In genomic region chr6:37050854-37051137, GRCh38 we compare ENCODE assay signal across 10 cellular contexts. TPM values are rescaled to one million over a fixed set of nuclear protein-coding genes. Genes with fewer than 3 reads are reported as not detected.
DNase-seq lines count a peak whose midpoint lies in the region; ATAC-seq, FAIRE-seq and TF ChIP-seq lines count a peak whose summit lies in the region.
"Had no signal": no experiment of that assay in that cellular context is flagged by ENCODE, and none has a peak within 500 bp of the region (broad histone marks: within the 10 kb centered on the region; RNA-seq: fewer than 3 reads in every experiment).

No MANE protein-coding gene starts in this region.

- 70% methylated on average over 3 of the region's 4 CpGs; no CpG with 5 or more reads in 1 of the 2 donors for WGBS in gastroesophageal sphincter (ENCODE audit: low coverage in 1 of 2), 2 donors

- no peaks in the 10 kb centered on the region for H3K36me3 ChIP-seq in gastroesophageal sphincter
- no peaks in the 10 kb centered on the region for H3K36me3 ChIP-seq in subcutaneous abdominal adipose tissue (ENCODE audit: control insufficient read depth in 5 of 5, insufficient read depth in 5 of 5, low read length in 5 of 5)
- H3K36me3 ChIP-seq: brain microvascular endothelial cell had no signal

- no peaks in the 10 kb centered on the region for H3K27me3 Mint-ChIP-seq in activated naive CD4-positive, alpha-beta T cell treated with anti-CD3 and anti-CD28 coated beads, Interleukin-2, amount 50 U/mL, for 24 hours
- no peaks in the 10 kb centered on the region for H3K27me3 Mint-ChIP-seq in activated CD4-positive, alpha-beta memory T cell treated with anti-CD3 and anti-CD28 coated beads for 36 hours

- no peak overlapping the region for H3K4me3 ChIP-seq in gastroesophageal sphincter
- peak overlapping the region in 1 of 5 donors; percentile 40 for H3K4me3 ChIP-seq in subcutaneous abdominal adipose tissue (ENCODE audit: low read depth in 1 of 5, low read length in 5 of 5)

- no peaks in the 10 kb centered on the region for H3K27me3 ChIP-seq in gastroesophageal sphincter
- no peaks in the 10 kb centered on the region for H3K27me3 ChIP-seq in subcutaneous abdominal adipose tissue (ENCODE audit: control insufficient read depth in 5 of 5, insufficient read depth in 4 of 5, low read length in 5 of 5)
- H3K27me3 ChIP-seq: brain microvascular endothelial cell had no signal

- no peak for ATAC-seq in gastroesophageal sphincter
- ATAC-seq in HG03432 (IDR thresholded peaks at IDR 0.05; ENCODE audit: unreplicated experiment), result no peak

- no peak for TF ChIP-seq EP300 in gastroesophageal sphincter (IDR thresholded peaks at IDR 0.05)

- TF ChIP-seq POLR2A in gastroesophageal sphincter (IDR thresholded peaks at IDR 0.05), result no peak
- no peak for TF ChIP-seq POLR2A in H54 (IDR thresholded peaks at IDR 0.05; ENCODE audit: low read depth, low read length)

- H3K4me1 Mint-ChIP-seq in activated naive CD4-positive, alpha-beta T cell treated with anti-CD3 and anti-CD28 coated beads, Interleukin-2, amount 50 U/mL, for 24 hours, result peaks cover 66% of the 10 kb centered on the region
- peaks cover 61% of the 10 kb centered on the region for H3K4me1 Mint-ChIP-seq in activated CD4-positive, alpha-beta memory T cell treated with anti-CD3 and anti-CD28 coated beads for 36 hours (ENCODE audit: low read depth)

- CTCF ChIA-PET in activated CD4-positive, alpha-beta memory T cell treated with anti-CD3 and anti-CD28 coated beads for 36 hours (lab: Charles Lee), result interaction anchor here (0.7 to 10.0 kb wide), 30 partner anchors 9 to 382 kb away, joined by 3 to 302 read pairs (median 4); partner anchors contain the start of genes C6orf89, CMTR1, PIM1 and TBC1D22B

- peak overlapping the region; percentile 99 for H3K27ac Mint-ChIP-seq in activated naive CD4-positive, alpha-beta T cell treated with anti-CD3 and anti-CD28 coated beads, Interleukin-2, amount 50 U/mL, for 24 hours
- H3K27ac Mint-ChIP-seq in activated CD4-positive, alpha-beta memory T cell treated with anti-CD3 and anti-CD28 coated beads for 36 hours, result peak overlapping the region; percentile 98

- TF ChIP-seq CTCF in gastroesophageal sphincter (IDR thresholded peaks at IDR 0.05), result no peak

- POLR2A ChIA-PET in activated CD4-positive, alpha-beta memory T cell treated with anti-CD3 and anti-CD28 coated beads for 36 hours (lab: Charles Lee), result interaction anchor here (0.7 to 7.9 kb wide), 10 partner anchors 17 to 282 kb away, joined by 3 to 166 read pairs (median 4); partner anchors contain the start of genes PIM1 and TBC1D22B

- no peaks in the 10 kb centered on the region for H3K9me3 Mint-ChIP-seq in activated naive CD4-positive, alpha-beta T cell treated with anti-CD3 and anti-CD28 coated beads, Interleukin-2, amount 50 U/mL, for 24 hours
- H3K9me3 Mint-ChIP-seq in activated CD4-positive, alpha-beta memory T cell treated with anti-CD3 and anti-CD28 coated beads for 36 hours, result peaks cover 2% of the 10 kb centered on the region

- no peaks in the 10 kb centered on the region for H3K9me3 ChIP-seq in gastroesophageal sphincter
- H3K9me3 ChIP-seq in subcutaneous abdominal adipose tissue (ENCODE audit: control insufficient read depth in 5 of 5, low read length in 5 of 5), result no peaks in the 10 kb centered on the region

- intact Hi-C loops in activated CD4-positive, alpha-beta memory T cell treated with anti-CD3 and anti-CD28 coated beads for 36 hours (cut with micrococcal nuclease), result loop anchor here (1.0 kb wide), 5 partner anchors 29 to 158 kb away; no protein-coding TSS in a partner anchor

- peaks cover 0 to 21% (median 11%) of the 10 kb centered on the region in 3 donors for H3K4me1 ChIP-seq in gastroesophageal sphincter
- peaks cover 12 to 36% (median 30%) of the 10 kb centered on the region in 5 donors for H3K4me1 ChIP-seq in subcutaneous abdominal adipose tissue (ENCODE audit: control insufficient read depth in 5 of 5, insufficient read depth in 5 of 5, low read length in 5 of 5)

- H3K9ac ChIP-seq in subcutaneous abdominal adipose tissue (ENCODE audit: low read length in 5 of 5), result peak overlapping the region in 1 of 5 donors; percentile 21

- no peak for DNase-seq in activated naive CD4-positive, alpha-beta T cell treated with anti-CD3 and anti-CD28 coated beads, Interleukin-2, amount 50 U/mL, for 16 hours
- DNase-seq in activated CD4-positive, alpha-beta memory T cell treated with anti-CD3 and anti-CD28 coated beads for 36 hours, result no peak
- no peak for DNase-seq in ecto neural progenitor cell (ENCODE audit: low spot score)
- DNase-seq in H54 (ENCODE audit: insufficient read length, low spot score), result no peak

- H3K27ac ChIP-seq in gastroesophageal sphincter (peak overlapping the region in 3 of 4 donors; percentile 39 to 56 (median 53)), subcutaneous abdominal adipose tissue (ENCODE audit: low read depth, low read length) (peak overlapping the region; percentile 46)
- H3K27ac ChIP-seq: brain microvascular endothelial cell had no signal

- H3K4me3 Mint-ChIP-seq in activated naive CD4-positive, alpha-beta T cell treated with anti-CD3 and anti-CD28 coated beads, Interleukin-2, amount 50 U/mL, for 24 hours, result peak overlapping the region; percentile 83
- H3K4me3 Mint-ChIP-seq in activated CD4-positive, alpha-beta memory T cell treated with anti-CD3 and anti-CD28 coated beads for 36 hours, result peak overlapping the region; percentile 85

- no peaks in the 10 kb centered on the region for H3K36me3 Mint-ChIP-seq in activated naive CD4-positive, alpha-beta T cell treated with anti-CD3 and anti-CD28 coated beads, Interleukin-2, amount 50 U/mL, for 24 hours
- H3K36me3 Mint-ChIP-seq in activated CD4-positive, alpha-beta memory T cell treated with anti-CD3 and anti-CD28 coated beads for 36 hours, result peaks cover 10% of the 10 kb centered on the region

- FAIRE-seq in H54 (lab: Jason Lieb, UNC), result no peak

RNA-seq across cellular contexts. Expression of gene FGD2, which starts 45.3 kb away (rescaled TPM):
- under 1 TPM; 0.48 to 0.52 TPM for total RNA-seq in activated CD4-positive, alpha-beta memory T cell treated with anti-CD3 and anti-CD28 coated beads for 36 hours
- 10 to 100 TPM; 11.6 to 34.5 (median 22.5) TPM for total RNA-seq in gastroesophageal sphincter
- total RNA-seq: LHCN-M2 had no signal

Comparison
In these comparisons a context has a peak if more than half of its experiments do, and no peak if none do; other contexts are left out.
1. RNA of gene FGD2, which starts 45.3 kb away (total RNA-seq): 11.6 to 34.5 TPM in gastroesophageal sphincter; 0.48 to 0.52 TPM in activated CD4-positive, alpha-beta memory T cell treated with anti-CD3 and anti-CD28 coated beads for 36 hours; every median in the first group is over 4 times any median in the second.